In the genomic region with DNA sequence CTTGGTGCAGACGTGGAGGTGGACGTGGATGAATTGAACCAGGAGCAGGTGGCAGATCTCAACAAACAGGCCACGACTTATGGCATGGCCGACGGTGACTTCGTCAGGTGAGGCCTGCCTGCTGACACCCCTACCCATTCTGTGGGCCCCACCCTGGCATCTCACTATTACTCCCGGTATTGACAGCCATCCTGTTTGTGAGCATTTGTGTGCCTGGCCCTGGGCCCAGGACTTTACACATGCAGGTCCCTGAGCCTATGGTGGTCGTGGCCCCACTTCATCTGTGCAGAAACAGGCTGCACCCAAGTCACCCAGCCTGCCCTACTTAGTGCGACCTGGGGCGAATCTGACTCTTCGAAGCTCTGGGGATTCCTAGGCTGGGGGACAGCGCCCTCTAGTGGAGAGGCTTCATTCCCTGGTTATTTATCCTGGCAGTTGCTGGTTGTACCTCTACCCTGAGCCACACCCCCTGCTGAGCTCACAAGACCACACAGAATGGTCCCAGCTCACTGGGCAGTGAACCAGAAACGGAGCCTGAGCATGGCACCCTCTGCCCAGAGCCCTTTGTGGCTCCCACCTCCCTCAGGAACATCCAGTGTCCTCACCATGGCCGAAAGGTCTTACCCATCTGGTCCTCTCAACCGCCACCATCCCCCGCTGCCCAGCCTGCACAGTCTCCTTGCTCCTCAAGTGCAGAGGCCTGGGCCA, we compare ENCODE assay signal across 8 cellular contexts. TPM values are rescaled to one million over a fixed set of nuclear protein-coding genes. Genes with fewer than 3 reads are reported as not detected.
DNase-seq lines count a peak whose midpoint lies in the region; ATAC-seq and TF ChIP-seq lines count a peak whose summit lies in the region.

No MANE protein-coding gene starts in this region.

- TF ChIP-seq EP300 in suprapubic skin (IDR thresholded peaks at IDR 0.05), result no peak

- no peaks in the 10 kb centered on the region for H3K9me3 Mint-ChIP-seq in activated T-helper 2 cell treated with anti-CD3 and anti-CD28 coated beads, Interferon-gamma antibody, Interleukin-2, Interleukin-4, amounts not matched to agents 10 μg/mL and 5 μg/mL and 100 μg/mL, durations not matched to agents 14 hours and 24 hours and 36 hours

- intact Hi-C loops in activated T-helper 2 cell treated with anti-CD3 and anti-CD28 coated beads, Interferon-gamma antibody, Interleukin-2, Interleukin-4, amounts not matched to agents 10 μg/mL and 5 μg/mL and 100 μg/mL, durations not matched to agents 14 hours and 24 hours and 36 hours (cut with micrococcal nuclease), result loop anchor here (1.0 kb wide), 1 partner anchor 70 kb away; no protein-coding TSS in a partner anchor

- H3K27me3 Mint-ChIP-seq in activated T-helper 2 cell treated with anti-CD3 and anti-CD28 coated beads, Interferon-gamma antibody, Interleukin-2, Interleukin-4, amounts not matched to agents 10 μg/mL and 5 μg/mL and 100 μg/mL, durations not matched to agents 14 hours and 24 hours and 36 hours (ENCODE audit: low read depth), result no peaks in the 10 kb centered on the region

- peak; percentile 80 for TF ChIP-seq CTCF in RWPE2 (IDR thresholded peaks at IDR 0.05; ENCODE audit: poor library complexity, severe bottlenecking)
- peak; percentile 58 to 88 for TF ChIP-seq CTCF in suprapubic skin (IDR thresholded peaks at IDR 0.05)

- no peak for TF ChIP-seq POLR2A in suprapubic skin (IDR thresholded peaks at IDR 0.05)

- H3K4me1 ChIP-seq in RWPE2 (ENCODE audit: insufficient read depth, poor library complexity, severe bottlenecking) (no peaks in the 10 kb centered on the region), suprapubic skin (peaks cover 4% of the 10 kb centered on the region)

- H3K27me3 ChIP-seq in RWPE2 (ENCODE audit: insufficient read depth, poor library complexity, severe bottlenecking) (no peaks in the 10 kb centered on the region), suprapubic skin (no peaks in the 10 kb centered on the region)

- no peaks in the 10 kb centered on the region for H3K9me3 ChIP-seq in RWPE2 (ENCODE audit: severe bottlenecking)
- no peaks in the 10 kb centered on the region for H3K9me3 ChIP-seq in suprapubic skin

- peaks cover 70% of the 10 kb centered on the region for H3K36me3 Mint-ChIP-seq in activated T-helper 2 cell treated with anti-CD3 and anti-CD28 coated beads, Interferon-gamma antibody, Interleukin-2, Interleukin-4, amounts not matched to agents 10 μg/mL and 5 μg/mL and 100 μg/mL, durations not matched to agents 14 hours and 24 hours and 36 hours (ENCODE audit: low read depth)

- H3K27ac ChIP-seq in RWPE2 (ENCODE audit: poor library complexity, severe bottlenecking) (no peak overlapping the region), suprapubic skin (no peak overlapping the region)

- H3K4me3 Mint-ChIP-seq in activated T-helper 2 cell treated with anti-CD3 and anti-CD28 coated beads, Interferon-gamma antibody, Interleukin-2, Interleukin-4, amounts not matched to agents 10 μg/mL and 5 μg/mL and 100 μg/mL, durations not matched to agents 14 hours and 24 hours and 36 hours (ENCODE audit: low read depth), result no peak overlapping the region

- peak overlapping the region; percentile 59 for H3K27ac Mint-ChIP-seq in activated T-helper 2 cell treated with anti-CD3 and anti-CD28 coated beads, Interferon-gamma antibody, Interleukin-2, Interleukin-4, amounts not matched to agents 10 μg/mL and 5 μg/mL and 100 μg/mL, durations not matched to agents 14 hours and 24 hours and 36 hours

- WGBS in suprapubic skin, result 78% methylated on average over 10 of the region's 16 CpGs

- peak; percentile 69 for ATAC-seq in RWPE2 (ENCODE audit: low read depth)
- ATAC-seq in GM18909 (IDR thresholded peaks at IDR 0.05; ENCODE audit: poor library complexity, unreplicated experiment), result no peak

- peaks cover 82% of the 10 kb centered on the region for H3K36me3 ChIP-seq in RWPE2 (ENCODE audit: low read depth)
- H3K36me3 ChIP-seq in suprapubic skin, result peaks cover 98% of the 10 kb centered on the region

- H3K4me3 ChIP-seq in Jurkat, Clone E6-1 (ENCODE audit: low read length), result no peak overlapping the region
- no peak overlapping the region for H3K4me3 ChIP-seq in RWPE2 (ENCODE audit: severe bottlenecking)
- H3K4me3 ChIP-seq in suprapubic skin, result no peak overlapping the region

- H3K4me1 Mint-ChIP-seq in activated T-helper 2 cell treated with anti-CD3 and anti-CD28 coated beads, Interferon-gamma antibody, Interleukin-2, Interleukin-4, amounts not matched to agents 10 μg/mL and 5 μg/mL and 100 μg/mL, durations not matched to agents 14 hours and 24 hours and 36 hours (ENCODE audit: low read depth), result peaks cover 2% of the 10 kb centered on the region

- DNase-seq in GDM1 (lab: John Stamatoyannopoulos, UW), result peak; percentile 50
- DNase-seq in Jurkat, Clone E6-1 (ENCODE audit: low read depth, low spot score), result peak; percentile 69
- no peak for DNase-seq in RWPE2 (ENCODE audit: low spot score)
- DNase-seq in activated T-helper 2 cell treated with anti-CD3 and anti-CD28 coated beads, Interferon-gamma antibody, Interleukin-2, Interleukin-4, amounts not matched to agents 10 μg/mL and 5 μg/mL and 100 μg/mL, durations not matched to agents 14 hours and 24 hours and 36 hours (ENCODE audit: low spot score), result peak; percentile 70
- peak; percentile 68 for DNase-seq in fibroblast of the conjunctiva (ENCODE audit: low read depth)
- DNase-seq in nucleus accumbens (lab: John Stamatoyannopoulos, UW), result peak in 51 of 56 donors; percentile 10 to 87 (median 58)
- no peak for DNase-seq in suprapubic skin (ENCODE audit: low spot score in 2 of 2)

RNA-seq across cellular contexts. Expression of gene ZNF296, which starts 16.9 kb away (rescaled TPM):
- not detected for polyA plus RNA-seq in Jurkat, Clone E6-1 (2012; ENCODE audit: insufficient read depth, insufficient read length)
- total RNA-seq in activated T-helper 2 cell treated with anti-CD3 and anti-CD28 coated beads, Interferon-gamma antibody, Interleukin-2, Interleukin-4, amounts not matched to agents 10 μg/mL and 5 μg/mL and 100 μg/mL, durations not matched to agents 14 hours and 24 hours and 36 hours, result 3.9 and 5.8 TPM in 2 replicates
- total RNA-seq in suprapubic skin, result 1 to 10 TPM; 4.3 to 5.8 (median 4.9) TPM

RNA-seq across cellular contexts. Expression of gene GEMIN7, which starts 19.6 kb away (rescaled TPM):
- polyA plus RNA-seq in Jurkat, Clone E6-1 (2012; ENCODE audit: insufficient read depth, insufficient read length), result 31.6 TPM
- 44.9 and 49.4 TPM in 2 replicates for total RNA-seq in activated T-helper 2 cell treated with anti-CD3 and anti-CD28 coated beads, Interferon-gamma antibody, Interleukin-2, Interleukin-4, amounts not matched to agents 10 μg/mL and 5 μg/mL and 100 μg/mL, durations not matched to agents 14 hours and 24 hours and 36 hours
- 10 to 100 TPM; 18.8 to 29.8 (median 20.5) TPM for total RNA-seq in suprapubic skin

RNA-seq across cellular contexts. Expression of gene CLASRP, which starts 20.6 kb away (rescaled TPM):
- 111 TPM for polyA plus RNA-seq in Jurkat, Clone E6-1 (2012; ENCODE audit: insufficient read depth, insufficient read length)
- total RNA-seq in activated T-helper 2 cell treated with anti-CD3 and anti-CD28 coated beads, Interferon-gamma antibody, Interleukin-2, Interleukin-4, amounts not matched to agents 10 μg/mL and 5 μg/mL and 100 μg/mL, durations not matched to agents 14 hours and 24 hours and 36 hours, result 102 and 105 TPM in 2 replicates
- 100 to 1,000 TPM in 1 of 4 donors, 10 to 100 TPM in 3; 55.3 to 135 (median 84.3) TPM for total RNA-seq in suprapubic skin

RNA-seq across cellular contexts. Expression of gene PPP1R37, which starts 33.6 kb away (rescaled TPM):
- polyA plus RNA-seq in Jurkat, Clone E6-1 (2012; ENCODE audit: insufficient read depth, insufficient read length), result 16.6 TPM
- 15.7 and 18.4 TPM in 2 replicates for total RNA-seq in activated T-helper 2 cell treated with anti-CD3 and anti-CD28 coated beads, Interferon-gamma antibody, Interleukin-2, Interleukin-4, amounts not matched to agents 10 μg/mL and 5 μg/mL and 100 μg/mL, durations not matched to agents 14 hours and 24 hours and 36 hours
- 10 to 100 TPM; 24.6 to 43.1 (median 33.5) TPM for total RNA-seq in suprapubic skin

RNA-seq across cellular contexts. Expression of gene RELB, which starts 58.1 kb away (rescaled TPM):
- polyA plus RNA-seq in Jurkat, Clone E6-1 (2012; ENCODE audit: insufficient read depth, insufficient read length), result 4.8 TPM
- total RNA-seq in activated T-helper 2 cell treated with anti-CD3 and anti-CD28 coated beads, Interferon-gamma antibody, Interleukin-2, Interleukin-4, amounts not matched to agents 10 μg/mL and 5 μg/mL and 100 μg/mL, durations not matched to agents 14 hours and 24 hours and 36 hours, result 62.7 and 70.3 TPM in 2 replicates
- total RNA-seq in suprapubic skin, result 10 to 100 TPM in 2 of 4 donors, 1 to 10 TPM in 2; 1.4 to 16.5 (median 10.6) TPM

Comparison
In these comparisons a context has a peak if more than half of its experiments do, and no peak if none do; other contexts are left out.
1. DNase-seq: peak in GDM1 (single experiment), Jurkat, Clone E6-1 (single experiment), activated T-helper 2 cell treated with anti-CD3 and anti-CD28 coated beads, Interferon-gamma antibody, Interleukin-2, Interleukin-4, amounts not matched to agents 10 μg/mL and 5 μg/mL and 100 μg/mL, durations not matched to agents 14 hours and 24 hours and 36 hours (single experiment), fibroblast of the conjunctiva (single experiment) and nucleus accumbens (51 of 56); none in RWPE2 (single experiment) and suprapubic skin (0 of 2).